Comparison of ENCODE assay signal across 8 cellular contexts in the genomic region with DNA sequence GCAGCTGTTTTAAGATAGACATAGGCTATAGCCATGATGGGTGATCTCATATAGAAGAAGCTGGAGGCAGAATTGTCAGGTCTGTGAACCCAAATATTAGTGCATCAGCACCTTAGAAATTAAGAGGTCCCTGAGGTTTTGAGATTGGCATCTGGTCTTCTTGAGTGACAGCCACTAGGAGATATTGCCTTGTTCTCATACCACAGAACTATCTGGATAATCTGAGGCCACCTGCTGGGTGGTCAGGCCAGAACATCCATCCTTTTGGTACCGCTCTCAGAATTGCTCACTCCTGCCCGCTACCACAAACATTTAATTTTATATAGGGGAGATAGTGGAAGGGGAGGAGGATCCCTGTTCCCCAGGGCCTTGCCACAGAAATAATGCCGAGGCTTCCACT.
DNase-seq lines count a peak whose midpoint lies in the region; ATAC-seq and TF ChIP-seq lines count a peak whose summit lies in the region.

No MANE protein-coding gene starts in this region.

- 36% methylated on average over 3 of the region's 3 CpGs for WGBS in right lobe of liver (ENCODE audit: insufficient coverage, low coverage, low lambda C conversion rate, missing lambda C conversion rate)
- 90 to 98% methylated on average over 3 of the region's 3 CpGs for WGBS in body of pancreas, 2 donors

- H3K9me3 ChIP-seq in right lobe of liver (no peaks in the 10 kb centered on the region), body of pancreas (no peaks in the 10 kb centered on the region)

- H3K27ac ChIP-seq in right lobe of liver (no peak overlapping the region), body of pancreas (no peak overlapping the region)

- no peak overlapping the region for H3K27ac Mint-ChIP-seq in activated CD8-positive, alpha-beta T cell treated with anti-CD3 and anti-CD28 coated beads, Interleukin-2, amount 10 ng/mL, durations not matched to agents 7 days and 5 days
- H3K27ac Mint-ChIP-seq in glutamatergic neuron (ENCODE audit: unreplicated experiment) = no peak overlapping the region

- H3K4me1 ChIP-seq in right lobe of liver (no peaks in the 10 kb centered on the region), body of pancreas (peaks cover 7% of the 10 kb centered on the region)

- CTCF ChIA-PET in activated CD8-positive, alpha-beta T cell treated with anti-CD3 and anti-CD28 coated beads, Interleukin-2, amount 10 ng/mL, durations not matched to agents 7 days and 5 days (lab: Charles Lee) = interaction anchor here (1.2 to 10.1 kb wide), 19 partner anchors 12 to 439 kb away, joined by 3 to 230 read pairs (median 6); a partner anchor contains a TSS

- H3K9me3 Mint-ChIP-seq in activated CD8-positive, alpha-beta T cell treated with anti-CD3 and anti-CD28 coated beads, Interleukin-2, amount 10 ng/mL, durations not matched to agents 7 days and 5 days (ENCODE audit: insufficient read depth) = no peaks in the 10 kb centered on the region
- no peaks in the 10 kb centered on the region for H3K9me3 Mint-ChIP-seq in glutamatergic neuron (ENCODE audit: unreplicated experiment)

- no peak overlapping the region for H3K4me3 ChIP-seq in HFF-Myc (replicated peaks; ENCODE audit: low read depth, low read length)
- no peak overlapping the region for H3K4me3 ChIP-seq in right lobe of liver
- H3K4me3 ChIP-seq in body of pancreas = no peak overlapping the region

- DNase-seq in DMS53 (lab: John Stamatoyannopoulos, UW) = peak; percentile 57
- DNase-seq in HFF-Myc (ENCODE audit: extremely low read depth, low read depth) = no peak
- peak; percentile 28 for DNase-seq in activated CD8-positive, alpha-beta T cell treated with anti-CD3 and anti-CD28 coated beads, Interleukin-2, amount 10 ng/mL, durations not matched to agents 7 days and 5 days
- peak in 2 of 3 donors; percentile 22 to 51 for DNase-seq in right lobe of liver
- DNase-seq in NCI-H2227 treated with DMSO at 0.1 percent for 48 hours (lab: John Stamatoyannopoulos, UW) = no peak
- no peak for DNase-seq in glutamatergic neuron
- DNase-seq in NCI-H2227 (lab: John Stamatoyannopoulos, UW; ENCODE audit: unreplicated experiment) = no peak
- no peak for DNase-seq in body of pancreas

- peaks cover 34% of the 10 kb centered on the region for H3K4me1 Mint-ChIP-seq in activated CD8-positive, alpha-beta T cell treated with anti-CD3 and anti-CD28 coated beads, Interleukin-2, amount 10 ng/mL, durations not matched to agents 7 days and 5 days (ENCODE audit: low read depth)
- H3K4me1 Mint-ChIP-seq in glutamatergic neuron (ENCODE audit: low read depth, unreplicated experiment) = peaks cover 6% of the 10 kb centered on the region

- TF ChIP-seq CTCF in HFF-Myc (IDR thresholded peaks at IDR 0.05; ENCODE audit: low read depth, low read length, missing control alignments) = peak; percentile 17
- peak; percentile 51 to 65 (median 56) for TF ChIP-seq CTCF in right lobe of liver (IDR thresholded peaks at IDR 0.05)
- no peak for TF ChIP-seq CTCF in glutamatergic neuron (IDR thresholded peaks at IDR 0.05; ENCODE audit: partially characterized antibody, unreplicated experiment)
- peak in 3 of 7 experiments; percentile 14 to 33 (median 16) for TF ChIP-seq CTCF in body of pancreas (IDR thresholded peaks at IDR 0.05)

- peak; percentile 42 for ATAC-seq in activated CD8-positive, alpha-beta T cell treated with anti-CD3 and anti-CD28 coated beads, Interleukin-2, amount 10 ng/mL, durations not matched to agents 7 days and 5 days
- ATAC-seq in right lobe of liver (peak; percentile 77 to 88 (median 84)), body of pancreas (no peak)

- intact Hi-C loops in right lobe of liver (cut with DNase I) (no loop called here), body of pancreas (cut with DNase I) (loop anchor here (5.0 kb wide), 1 partner anchor 412 kb away; no protein-coding TSS in a partner anchor)

- H3K36me3 ChIP-seq in right lobe of liver (no peaks in the 10 kb centered on the region), body of pancreas (replicated peaks in 1 of 2; ENCODE audit: insufficient read depth in 1 of 2, low read depth in 2 of 2) (no peaks in the 10 kb centered on the region)

- H3K27me3 ChIP-seq in right lobe of liver (no peaks in the 10 kb centered on the region), body of pancreas (no peaks in the 10 kb centered on the region)

- H3K36me3 Mint-ChIP-seq in activated CD8-positive, alpha-beta T cell treated with anti-CD3 and anti-CD28 coated beads, Interleukin-2, amount 10 ng/mL, durations not matched to agents 7 days and 5 days (ENCODE audit: low read depth) = peaks cover 4% of the 10 kb centered on the region
- no peaks in the 10 kb centered on the region for H3K36me3 Mint-ChIP-seq in glutamatergic neuron (ENCODE audit: unreplicated experiment)

- H3K4me3 Mint-ChIP-seq in activated CD8-positive, alpha-beta T cell treated with anti-CD3 and anti-CD28 coated beads, Interleukin-2, amount 10 ng/mL, durations not matched to agents 7 days and 5 days = no peak overlapping the region
- no peak overlapping the region for H3K4me3 Mint-ChIP-seq in glutamatergic neuron (ENCODE audit: unreplicated experiment)

- POLR2A ChIA-PET in activated CD8-positive, alpha-beta T cell treated with anti-CD3 and anti-CD28 coated beads, Interleukin-2, amount 10 ng/mL, durations not matched to agents 7 days and 5 days (lab: Charles Lee) = no interaction called here

- H3K27me3 Mint-ChIP-seq in activated CD8-positive, alpha-beta T cell treated with anti-CD3 and anti-CD28 coated beads, Interleukin-2, amount 10 ng/mL, durations not matched to agents 7 days and 5 days (ENCODE audit: low read depth) = peaks cover 12% of the 10 kb centered on the region
- H3K27me3 Mint-ChIP-seq in glutamatergic neuron (ENCODE audit: unreplicated experiment) = no peaks in the 10 kb centered on the region

- no peak for TF ChIP-seq POLR2A in right lobe of liver (IDR thresholded peaks at IDR 0.05)
- TF ChIP-seq POLR2A in body of pancreas (IDR thresholded peaks at IDR 0.05) = no peak

Comparison
In these comparisons a context has a peak if more than half of its experiments do, and no peak if none do; other contexts are left out.
1. DNase-seq: peak in DMS53 (single experiment), activated CD8-positive, alpha-beta T cell treated with anti-CD3 and anti-CD28 coated beads, Interleukin-2, amount 10 ng/mL, durations not matched to agents 7 days and 5 days (single experiment) and right lobe of liver (2 of 3); none in HFF-Myc (single experiment), NCI-H2227 treated with DMSO at 0.1 percent for 48 hours (single experiment), glutamatergic neuron (single experiment), NCI-H2227 (single experiment) and body of pancreas (0 of 4).